Comparison of ENCODE assay signal across 2 cellular contexts in genomic region chr1:58577676-58578073, GRCh38.
TF ChIP-seq lines count a peak whose summit lies in the region.

No MANE protein-coding gene starts in this region.

TF ChIP-seq in IMR-90, 13 proteins besides CTCF, POLR2A, EP300 and RAD21:
- TF ChIP-seq FOS (IDR thresholded peaks at IDR 0.05; ENCODE audit: low read depth, low read length) (no peak), CEBPB (IDR thresholded peaks at IDR 0.05; ENCODE audit: low read depth, low read length) (no peak), USF2 (IDR thresholded peaks at IDR 0.05; ENCODE audit: low read depth, low read length) (no peak), RCOR1 (IDR thresholded peaks at IDR 0.05; ENCODE audit: insufficient replicate concordance, low read length) (no peak), CHD1 (IDR thresholded peaks at IDR 0.05; ENCODE audit: low read depth, low read length) (no peak), MAFK (IDR thresholded peaks at IDR 0.05; ENCODE audit: low read depth, low read length) (no peak), RFX5 (IDR thresholded peaks at IDR 0.05; ENCODE audit: low read depth, low read length) (no peak), NFE2L2 (IDR thresholded peaks at IDR 0.05; ENCODE audit: low read depth, low read length) (no peak), BHLHE40 (IDR thresholded peaks at IDR 0.05; ENCODE audit: low read depth, low read length) (no peak), MXI1 (IDR thresholded peaks at IDR 0.05; ENCODE audit: borderline replicate concordance, low read depth, low read length) (no peak), MAZ (IDR thresholded peaks at IDR 0.05; ENCODE audit: borderline replicate concordance, low read depth, low read length) (no peak), ELK1 (IDR thresholded peaks at IDR 0.05; ENCODE audit: borderline replicate concordance, low read depth, low read length) (no peak)

TF ChIP-seq in H1, 55 proteins besides CTCF, POLR2A, EP300 and RAD21:
- TF ChIP-seq TAF1 (IDR thresholded peaks at IDR 0.05; ENCODE audit: low read depth, low read length) (no peak), RNF2 (IDR thresholded peaks at IDR 0.05; ENCODE audit: borderline replicate concordance, low read depth, low read length, missing control alignments, poor library complexity, severe bottlenecking) (no peak), KDM4A (IDR thresholded peaks at IDR 0.05; ENCODE audit: low read depth, low read length, severe bottlenecking) (no peak), PHF8 (conservative IDR thresholded peaks at IDR 0.05; ENCODE audit: low read depth, low read length) (no peak), POLR2AphosphoS5 (IDR thresholded peaks at IDR 0.05; ENCODE audit: low read depth, low read length) (no peak), MAFK (IDR thresholded peaks at IDR 0.05; ENCODE audit: low read depth, low read length) (no peak)
